ENCODE assay signal across 8 cellular contexts in genomic region chr17:869067-869466, GRCh38.
DNase-seq lines count a peak whose midpoint lies in the region; TF ChIP-seq lines count a peak whose summit lies in the region.
"Had no signal": no experiment of that assay in that cellular context is flagged by ENCODE, and none has a peak within 500 bp of the region (broad histone marks: within the 10 kb centered on the region; RNA-seq: fewer than 3 reads in every experiment).

No MANE protein-coding gene starts in this region.

- no peak for TF ChIP-seq CTCF in RWPE1 (conservative IDR thresholded peaks at IDR 0.05; ENCODE audit: low read depth)
- no peak for TF ChIP-seq CTCF in foreskin fibroblast (IDR thresholded peaks at IDR 0.05; ENCODE audit: low read depth, low read length)
- TF ChIP-seq CTCF in neural crest cell (conservative IDR thresholded peaks at IDR 0.05) = no peak
- TF ChIP-seq CTCF in vagina (IDR thresholded peaks at IDR 0.05) = no peak

- peak overlapping the region; percentile 5 for H3K4me3 Mint-ChIP-seq in neural crest cell

- intact Hi-C loops in vagina (cut with DNase I) = no loop called here

- peak overlapping the region; percentile 81 for H3K27ac Mint-ChIP-seq in neural crest cell (ENCODE audit: unreplicated experiment)

- no peaks in the 10 kb centered on the region for H3K27me3 ChIP-seq in vagina

- H3K36me3 ChIP-seq in vagina = no peaks in the 10 kb centered on the region

- H3K36me3 Mint-ChIP-seq in neural crest cell (ENCODE audit: low read depth) = peaks cover 16% of the 10 kb centered on the region

- H3K4me1 ChIP-seq in vagina = peaks cover 56% of the 10 kb centered on the region

- H3K4me3 ChIP-seq in foreskin fibroblast (ENCODE audit: low read depth in 1 of 2, low read length in 2 of 2) = peak overlapping the region in 1 of 2 donors; percentile 12
- peak overlapping the region; percentile 12 to 26 for H3K4me3 ChIP-seq in vagina

- peaks cover 4% of the 10 kb centered on the region for H3K9me3 Mint-ChIP-seq in neural crest cell

- H3K4me1 Mint-ChIP-seq in neural crest cell = peaks cover 27% of the 10 kb centered on the region

- CTCF ChIA-PET in RWPE1 (lab: Yijun Ruan, JAX) = no interaction called here

- H3K27me3 Mint-ChIP-seq in neural crest cell (ENCODE audit: low read depth) = no peaks in the 10 kb centered on the region

- no peak for TF ChIP-seq POLR2A in vagina (IDR thresholded peaks at IDR 0.05)

- POLR2A ChIA-PET in RWPE1 (lab: Yijun Ruan, JAX; ENCODE audit: low non-redundant PET) = no interaction called here

- H3K27ac ChIP-seq in RWPE1 = peak overlapping the region; percentile 85
- H3K27ac ChIP-seq in vagina = peak overlapping the region; percentile 82

- DNase-seq in RWPE1 (ENCODE audit: low spot score) (no peak), foreskin fibroblast (peak; percentile 86 to 93), neural crest cell (ENCODE audit: low read depth, low spot score) (no peak), vagina (ENCODE audit: extremely low spot score in 2 of 2) (peak in 1 of 2 donors; percentile 98), NAMALWA (ENCODE audit: low spot score) (no peak), NCI-H446 (lab: John Stamatoyannopoulos, UW) (no peak), NCI-H1048 (lab: John Stamatoyannopoulos, UW) (no peak)
- DNase-seq: NCI-H2171 had no signal

- no peaks in the 10 kb centered on the region for H3K9me3 ChIP-seq in vagina

Comparison
In these comparisons a context has a peak if more than half of its experiments do, and no peak if none do; other contexts are left out.
1. DNase-seq: peak in foreskin fibroblast (2 of 2); none in RWPE1 (single experiment), neural crest cell (single experiment), NAMALWA (single experiment), NCI-H446 (0 of 2) and NCI-H1048 (single experiment).